In genomic region chr9:35553670-35554543, GRCh38 we compare ENCODE assay signal across 8 cellular contexts. TPM values are rescaled to one million over a fixed set of nuclear protein-coding genes. Genes with fewer than 3 reads are reported as not detected.
DNase-seq lines count a peak whose midpoint lies in the region; ATAC-seq and TF ChIP-seq lines count a peak whose summit lies in the region.

No MANE protein-coding gene starts in this region.

- H3K4me3 Mint-ChIP-seq in Calu3 (ENCODE audit: low read depth, unreplicated experiment): no peak overlapping the region

- peak; percentile 58 for TF ChIP-seq CTCF in Calu3 (IDR thresholded peaks at IDR 0.05; ENCODE audit: unreplicated experiment)
- no peak for TF ChIP-seq CTCF in Panc1 (IDR thresholded peaks at IDR 0.05)
- peak; percentile 74 to 94 (median 92) for TF ChIP-seq CTCF in body of pancreas (IDR thresholded peaks at IDR 0.05)

- ATAC-seq in Panc1: peak; percentile 89
- peak; percentile 94 for ATAC-seq in body of pancreas
- ATAC-seq in HG03135 (IDR thresholded peaks at IDR 0.05; ENCODE audit: unreplicated experiment): no peak
- ATAC-seq in GM21367 (IDR thresholded peaks at IDR 0.05; ENCODE audit: unreplicated experiment): no peak

- POLR2A ChIA-PET in Panc1 (lab: Charles Lee): interaction anchor here (0.6 kb wide), 1 partner anchor 61 kb away, joined by 3 read pairs; no protein-coding TSS in a partner anchor

- no peak overlapping the region for H3K27ac Mint-ChIP-seq in Calu3 (ENCODE audit: unreplicated experiment)

- H3K27ac ChIP-seq in Panc1 (ENCODE audit: low read length): peak overlapping the region; percentile 82
- peak overlapping the region; percentile 46 to 77 (median 68) for H3K27ac ChIP-seq in body of pancreas

- H3K9me3 ChIP-seq in Panc1 (ENCODE audit: control insufficient read depth, insufficient read depth, low read depth, low read length) (no peaks in the 10 kb centered on the region), body of pancreas (no peaks in the 10 kb centered on the region)

- H3K4me3 ChIP-seq in Panc1 (ENCODE audit: low read depth in 2 of 2, low read length in 2 of 2) (no peak overlapping the region), body of pancreas (no peak overlapping the region), skeletal muscle cell (ENCODE audit: low read depth, low read length) (no peak overlapping the region)

- intact Hi-C loops in Calu3 (cut with micrococcal nuclease; ENCODE audit: unreplicated experiment) (loop anchor here (1.0 to 5.0 kb wide), 3 partner anchors 37 to 73 kb away; partner anchors contain the start of gene RUSC2), Panc1 (cut with micrococcal nuclease; ENCODE audit: unreplicated experiment) (loop anchor here (1.0 to 10.0 kb wide), 5 partner anchors 37 to 437 kb away; partner anchors contain the start of gene ATOSB), body of pancreas (cut with DNase I) (no loop called here)

- BruUV-seq in Calu3 (replicated peaks; lab: Mats Ljungman, UMichigan) (no TSS peak), Panc1 (replicated peaks; lab: Mats Ljungman, UMichigan) (no TSS peak)

- peaks cover 21% of the 10 kb centered on the region for H3K4me1 ChIP-seq in Panc1 (ENCODE audit: control insufficient read depth, insufficient read depth, low read length)
- H3K4me1 ChIP-seq in body of pancreas: peaks cover 23% of the 10 kb centered on the region

- in situ Hi-C loops in Panc1 (cut with HindIII; ENCODE audit: low pct_unique_long_range_greater_than_20kb, low sequenced_read_pairs): no loop called here

- no peaks in the 10 kb centered on the region for H3K27me3 Mint-ChIP-seq in Calu3 (ENCODE audit: unreplicated experiment)

- DNase-seq in Calu3: peak; percentile 58
- peak; percentile 73 for DNase-seq in HT-29 (ENCODE audit: low spot score)
- peak; percentile 51 for DNase-seq in Panc1 (ENCODE audit: low read depth, low spot score)
- peak; percentile 69 to 84 (median 76) for DNase-seq in body of pancreas
- peak; percentile 89 for DNase-seq in iPS-NIHi7 (ENCODE audit: extremely low spot score)
- peak; percentile 47 for DNase-seq in skeletal muscle cell (ENCODE audit: low read depth)

- peaks cover 5% of the 10 kb centered on the region for H3K36me3 Mint-ChIP-seq in Calu3 (ENCODE audit: insufficient read depth, unreplicated experiment)

- no peak for TF ChIP-seq POLR2A in body of pancreas (IDR thresholded peaks at IDR 0.05)

- H3K4me1 Mint-ChIP-seq in Calu3 (ENCODE audit: low read depth, unreplicated experiment): no peaks in the 10 kb centered on the region

- H3K27me3 ChIP-seq in Panc1 (ENCODE audit: control insufficient read depth, insufficient read depth, low read length) (no peaks in the 10 kb centered on the region), body of pancreas (no peaks in the 10 kb centered on the region)

- CTCF ChIA-PET in Calu3 (lab: Charles Lee): interaction anchor here (0.6 to 1.6 kb wide), 9 partner anchors 9 to 440 kb away, joined by 3 to 15 read pairs (median 4); partner anchors contain the start of gene RUSC2
- CTCF ChIA-PET in Panc1 (lab: Charles Lee): interaction anchor here (0.5 to 1.9 kb wide), 15 partner anchors 10 to 437 kb away, joined by 3 to 16 read pairs (median 4); partner anchors contain the start of gene RUSC2

- no peaks in the 10 kb centered on the region for H3K9me3 Mint-ChIP-seq in Calu3 (ENCODE audit: low read depth, unreplicated experiment)

- 13 to 15% methylated on average over 12 of the region's 12 CpGs for WGBS in body of pancreas, 2 donors

- H3K36me3 ChIP-seq in Panc1 (ENCODE audit: control insufficient read depth, insufficient read depth, low read length): no peaks in the 10 kb centered on the region
- peaks cover 4 to 6% of the 10 kb centered on the region in 2 donors for H3K36me3 ChIP-seq in body of pancreas (replicated peaks in 1 of 2; ENCODE audit: insufficient read depth in 1 of 2, low read depth in 2 of 2)

RNA-seq across cellular contexts. Expression of gene TESK1, which starts 51.2 kb away (rescaled TPM):
- 20.9 and 24.6 TPM in 2 replicates for total RNA-seq in Calu3 (2022)
- total RNA-seq in HT-29 (2014; rRNA removed; shearing (Covaris generic)): 7.7 and 7.9 TPM in 2 replicates
- 55.0 TPM for total RNA-seq in Panc1 (2021; ENCODE audit: unreplicated experiment)
- polyA plus RNA-seq in Panc1 (2012; ENCODE audit: insufficient read length): 40.3 TPM
- total RNA-seq in body of pancreas: 10 to 100 TPM; 13.0 to 20.1 TPM

Comparison
In these comparisons a context has a peak if more than half of its experiments do, and no peak if none do; other contexts are left out.
1. ATAC-seq: peak in Panc1 (single experiment) and body of pancreas (single experiment); none in HG03135 (single experiment) and GM21367 (single experiment).
2. Peak in every context shown above with its lines, with median percentiles within 50 percentile points of each other: DNase-seq.